Comparison of ENCODE assay signal across 15 cellular contexts in genomic region chr1:199102239-199102638, GRCh38.
A peak's percentile ranks its signal among the peaks of the same experiment; 100 is the strongest.
DNase-seq lines count a peak whose midpoint lies in the region; ATAC-seq and TF ChIP-seq lines count a peak whose summit lies in the region.
"Had no signal": no experiment of that assay in that cellular context is flagged by ENCODE, and none has a peak within 500 bp of the region (broad histone marks: within the 10 kb centered on the region; RNA-seq: fewer than 3 reads in every experiment).

No MANE protein-coding gene starts in this region.

- no peak overlapping the region for H3K27ac ChIP-seq in ovary
- H3K27ac ChIP-seq: parathyroid adenoma had no signal

- peaks cover 13% of the 10 kb centered on the region for H3K4me1 Mint-ChIP-seq in activated naive CD8-positive, alpha-beta T cell treated with anti-CD3 and anti-CD28 coated beads, Interleukin-2, amount 50 U/mL, for 24 hours
- peaks cover 5% of the 10 kb centered on the region for H3K4me1 Mint-ChIP-seq in activated naive CD8-positive, alpha-beta T cell treated with anti-CD3 and anti-CD28 coated beads for 36 hours
- peaks cover 12% of the 10 kb centered on the region for H3K4me1 Mint-ChIP-seq in stimulated activated memory B cell treated with anti-CD40 and anti-IgM and Interleukin-4, amounts not matched to agents 10 μg/mL and 1 μg/mL and 100 μg/mL, for 72 hours
- H3K4me1 Mint-ChIP-seq: central memory CD8-positive, alpha-beta T cell had no signal

- H3K36me3 ChIP-seq in ovary: no peaks in the 10 kb centered on the region

- no peaks in the 10 kb centered on the region for H3K4me1 ChIP-seq in ovary (ENCODE audit: insufficient read depth)
- H3K4me1 ChIP-seq: parathyroid adenoma had no signal

- ATAC-seq in activated naive CD8-positive, alpha-beta T cell treated with anti-CD3 and anti-CD28 coated beads, Interleukin-2, amount 50 U/mL, for 24 hours: peak; percentile 24
- ATAC-seq in GM21423 (IDR thresholded peaks at IDR 0.05; ENCODE audit: unreplicated experiment): peak; percentile 56
- peak; percentile 64 for ATAC-seq in HG03159 (IDR thresholded peaks at IDR 0.05; ENCODE audit: unreplicated experiment)
- ATAC-seq in stimulated activated memory B cell treated with anti-CD40 and anti-IgM and Interleukin-4, amounts not matched to agents 10 μg/mL and 1 μg/mL and 100 μg/mL, for 72 hours: peak; percentile 50
- ATAC-seq in HG02970 (IDR thresholded peaks at IDR 0.05; ENCODE audit: low FRiP score, unreplicated experiment): no peak
- ATAC-seq: SK-N-SH treated with all-trans-retinoic acid at 6 μM for 48 hours had no signal

- no peak overlapping the region for H3K4me3 ChIP-seq in ovary

- H3K9me3 Mint-ChIP-seq in activated naive CD8-positive, alpha-beta T cell treated with anti-CD3 and anti-CD28 coated beads, Interleukin-2, amount 50 U/mL, for 24 hours: peaks cover 21% of the 10 kb centered on the region
- peaks cover 15% of the 10 kb centered on the region for H3K9me3 Mint-ChIP-seq in activated naive CD8-positive, alpha-beta T cell treated with anti-CD3 and anti-CD28 coated beads for 36 hours
- peaks cover 5% of the 10 kb centered on the region for H3K9me3 Mint-ChIP-seq in stimulated activated memory B cell treated with anti-CD40 and anti-IgM and Interleukin-4, amounts not matched to agents 10 μg/mL and 1 μg/mL and 100 μg/mL, for 72 hours

- no peak for TF ChIP-seq POLR2A in ovary (IDR thresholded peaks at IDR 0.05)

- no peak for DNase-seq in activated naive CD8-positive, alpha-beta T cell treated with anti-CD3 and anti-CD28 coated beads, Interleukin-2, amount 50 U/mL, for 24 hours
- DNase-seq in activated naive CD8-positive, alpha-beta T cell treated with anti-CD3 and anti-CD28 coated beads for 36 hours: no peak
- DNase-seq in ovary: no peak
- DNase-seq in SW480 (ENCODE audit: low spot score): no peak
- DNase-seq: activated CD4-positive, alpha-beta T cell treated with anti-CD3 and anti-CD28 coated beads for 4 hours; activated gamma-delta T cell; hypothalamus; NCI-H2081 had no signal

- TF ChIP-seq EP300 in ovary (IDR thresholded peaks at IDR 0.05): no peak

- no peaks in the 10 kb centered on the region for H3K9me3 ChIP-seq in ovary

- intact Hi-C loops in ovary (cut with DNase I): no loop called here

- H3K36me3 Mint-ChIP-seq in activated naive CD8-positive, alpha-beta T cell treated with anti-CD3 and anti-CD28 coated beads, Interleukin-2, amount 50 U/mL, for 24 hours (ENCODE audit: low read depth): peaks cover 5% of the 10 kb centered on the region
- no peaks in the 10 kb centered on the region for H3K36me3 Mint-ChIP-seq in activated naive CD8-positive, alpha-beta T cell treated with anti-CD3 and anti-CD28 coated beads for 36 hours
- no peaks in the 10 kb centered on the region for H3K36me3 Mint-ChIP-seq in stimulated activated memory B cell treated with anti-CD40 and anti-IgM and Interleukin-4, amounts not matched to agents 10 μg/mL and 1 μg/mL and 100 μg/mL, for 72 hours

- no peaks in the 10 kb centered on the region for H3K27me3 ChIP-seq in ovary

- no peaks in the 10 kb centered on the region for H3K27me3 Mint-ChIP-seq in activated naive CD8-positive, alpha-beta T cell treated with anti-CD3 and anti-CD28 coated beads, Interleukin-2, amount 50 U/mL, for 24 hours
- no peaks in the 10 kb centered on the region for H3K27me3 Mint-ChIP-seq in activated naive CD8-positive, alpha-beta T cell treated with anti-CD3 and anti-CD28 coated beads for 36 hours
- H3K27me3 Mint-ChIP-seq in stimulated activated memory B cell treated with anti-CD40 and anti-IgM and Interleukin-4, amounts not matched to agents 10 μg/mL and 1 μg/mL and 100 μg/mL, for 72 hours: no peaks in the 10 kb centered on the region
- H3K27me3 Mint-ChIP-seq: central memory CD8-positive, alpha-beta T cell had no signal

- TF ChIP-seq CTCF in ovary (IDR thresholded peaks at IDR 0.05): no peak

- H3K27ac Mint-ChIP-seq in activated naive CD8-positive, alpha-beta T cell treated with anti-CD3 and anti-CD28 coated beads, Interleukin-2, amount 50 U/mL, for 24 hours: no peak overlapping the region
- H3K27ac Mint-ChIP-seq in activated naive CD8-positive, alpha-beta T cell treated with anti-CD3 and anti-CD28 coated beads for 36 hours: no peak overlapping the region
- H3K27ac Mint-ChIP-seq in stimulated activated memory B cell treated with anti-CD40 and anti-IgM and Interleukin-4, amounts not matched to agents 10 μg/mL and 1 μg/mL and 100 μg/mL, for 72 hours: no peak overlapping the region

- WGBS in ovary, 3 donors: 79 to 93% (median 83%) methylated on average over 3 of the region's 3 CpGs

- no peak overlapping the region for H3K4me3 Mint-ChIP-seq in activated naive CD8-positive, alpha-beta T cell treated with anti-CD3 and anti-CD28 coated beads, Interleukin-2, amount 50 U/mL, for 24 hours
- H3K4me3 Mint-ChIP-seq in activated naive CD8-positive, alpha-beta T cell treated with anti-CD3 and anti-CD28 coated beads for 36 hours: no peak overlapping the region
- H3K4me3 Mint-ChIP-seq in stimulated activated memory B cell treated with anti-CD40 and anti-IgM and Interleukin-4, amounts not matched to agents 10 μg/mL and 1 μg/mL and 100 μg/mL, for 72 hours: no peak overlapping the region
- H3K4me3 Mint-ChIP-seq: central memory CD8-positive, alpha-beta T cell had no signal
